ENCODE assay signal across 11 cellular contexts in the genomic region with DNA sequence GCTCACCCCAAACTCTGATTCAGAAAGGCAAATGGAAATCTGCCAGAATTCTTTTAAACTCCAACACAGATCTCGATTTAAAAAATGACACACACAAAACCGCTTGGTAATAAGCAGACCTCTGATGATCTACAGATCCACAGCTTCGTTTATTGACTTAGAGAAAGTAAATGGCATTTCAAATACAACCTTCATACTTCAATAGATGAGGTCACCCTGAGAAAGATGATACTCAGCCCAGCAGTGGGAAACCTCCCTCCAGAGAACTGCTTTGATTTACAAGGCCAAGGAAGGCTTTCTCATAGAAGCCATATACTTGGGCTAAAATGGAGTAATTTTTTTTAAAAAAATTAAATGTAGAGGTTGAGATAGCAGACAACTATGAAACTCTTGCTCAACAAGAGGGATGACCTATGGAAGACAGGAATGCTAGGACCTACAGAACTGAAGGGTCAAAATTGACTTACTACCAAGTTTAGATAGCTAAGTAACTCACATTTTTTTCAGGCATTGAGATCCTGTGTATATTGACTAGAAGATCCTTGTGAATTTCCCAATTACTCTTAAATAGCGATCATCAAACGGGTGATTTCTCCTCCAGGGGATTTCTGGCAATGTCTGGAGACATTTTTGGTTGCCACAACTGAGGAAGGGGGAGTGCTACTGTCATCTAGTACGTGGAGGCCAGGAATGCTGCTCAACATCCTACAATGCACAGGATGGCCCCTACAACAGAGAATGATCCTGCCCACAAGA.
DNase-seq lines count a peak whose midpoint lies in the region; ATAC-seq and TF ChIP-seq lines count a peak whose summit lies in the region.
"Had no signal": no experiment of that assay in that cellular context is flagged by ENCODE, and none has a peak within 500 bp of the region (broad histone marks: within the 10 kb centered on the region; RNA-seq: fewer than 3 reads in every experiment).

No MANE protein-coding gene starts in this region.

- no peaks in the 10 kb centered on the region for H3K27me3 ChIP-seq in CD4-positive, alpha-beta memory T cell (ENCODE audit: insufficient read depth, low read length)
- H3K27me3 ChIP-seq in muscle layer of duodenum (ENCODE audit: low read depth, low read length), result no peaks in the 10 kb centered on the region
- H3K27me3 ChIP-seq: adrenal gland had no signal

- H3K36me3 Mint-ChIP-seq in CD4-positive, alpha-beta memory T cell, result peaks cover 34 to 78% of the 10 kb centered on the region in 2 donors

- H3K4me1 Mint-ChIP-seq in CD4-positive, alpha-beta memory T cell, result peaks cover 81 to 100% (median 92%) of the 10 kb centered on the region in 4 donors

- peaks cover 22% of the 10 kb centered on the region for H3K36me3 ChIP-seq in CD4-positive, alpha-beta memory T cell (ENCODE audit: insufficient read depth, low read length)
- H3K36me3 ChIP-seq in muscle layer of duodenum (ENCODE audit: control insufficient read depth in 1 of 2, insufficient read depth in 2 of 2, low read length in 2 of 2), result peaks cover 2 to 12% of the 10 kb centered on the region in 2 donors
- H3K36me3 ChIP-seq: adrenal gland had no signal

- H3K27ac ChIP-seq in CD4-positive, alpha-beta memory T cell (ENCODE audit: low read depth, low read length), result no peak overlapping the region
- peak overlapping the region; percentile 31 for H3K27ac ChIP-seq in muscle layer of duodenum (ENCODE audit: low read length)
- H3K27ac ChIP-seq: adrenal gland, HL-60 had no signal

- intact Hi-C loops in CD4-positive, alpha-beta memory T cell (cut with micrococcal nuclease), result no loop called here
- intact Hi-C loops in left cardiac atrium (cut with DNase I), result no loop called here

- CTCF ChIA-PET in CD4-positive, alpha-beta memory T cell (lab: Charles Lee; ENCODE audit: partially characterized antibody), result no interaction called here

- peak overlapping the region in 4 of 8 donors; percentile 15 to 75 (median 54) for H3K4me3 Mint-ChIP-seq in CD4-positive, alpha-beta memory T cell

- no peak for TF ChIP-seq CTCF in astrocyte of the spinal cord (IDR thresholded peaks at IDR 0.05; ENCODE audit: low read depth, low read length)

- ATAC-seq in left cardiac atrium, result no peak

- peaks cover 0 to 3% (median 0%) of the 10 kb centered on the region in 8 donors for H3K9me3 Mint-ChIP-seq in CD4-positive, alpha-beta memory T cell

- DNase-seq in CD4-positive, alpha-beta memory T cell, result no peak
- DNase-seq in NCI-H146 treated with DMSO at 0.1 percent for 48 hours (lab: John Stamatoyannopoulos, UW; ENCODE audit: unreplicated experiment), result peak; percentile 23
- peak; percentile 97 for DNase-seq in astrocyte of the spinal cord (ENCODE audit: low read depth, low spot score)
- no peak for DNase-seq in left cardiac atrium
- DNase-seq in GDM1 (lab: John Stamatoyannopoulos, UW), result no peak
- no peak for DNase-seq in activated gamma-delta T cell (lab: John Stamatoyannopoulos, UW)
- DNase-seq in SIG-M5 (lab: John Stamatoyannopoulos, UW), result no peak
- DNase-seq: adrenal gland, NCI-H526 treated with DMSO at 0.1 percent for 48 hours had no signal

- H3K4me1 ChIP-seq in CD4-positive, alpha-beta memory T cell (ENCODE audit: insufficient read depth, low read length), result peaks cover 79% of the 10 kb centered on the region
- peaks cover 4 to 7% of the 10 kb centered on the region in 2 donors for H3K4me1 ChIP-seq in muscle layer of duodenum (ENCODE audit: control insufficient read depth in 1 of 2, insufficient read depth in 2 of 2, low read length in 2 of 2)

- H3K4me3 ChIP-seq in CD4-positive, alpha-beta memory T cell (ENCODE audit: low read length in 2 of 2), result no peak overlapping the region
- no peak overlapping the region for H3K4me3 ChIP-seq in astrocyte of the spinal cord (ENCODE audit: low read depth, low read length)
- H3K4me3 ChIP-seq in muscle layer of duodenum (ENCODE audit: low read depth in 1 of 2, low read length in 2 of 2), result no peak overlapping the region
- H3K4me3 ChIP-seq: adrenal gland had no signal

- H3K9me3 ChIP-seq in CD4-positive, alpha-beta memory T cell (ENCODE audit: control insufficient read depth in 1 of 2, low read length in 2 of 2), result no peaks in the 10 kb centered on the region
- no peaks in the 10 kb centered on the region for H3K9me3 ChIP-seq in muscle layer of duodenum (ENCODE audit: control insufficient read depth in 1 of 2, low read length in 2 of 2)
- H3K9me3 ChIP-seq: adrenal gland had no signal

- in situ Hi-C loops in astrocyte of the spinal cord (cut with HindIII; ENCODE audit: low sequenced_read_pairs), result no loop called here

- peak overlapping the region; percentile 23 to 99 (median 69) for H3K27ac Mint-ChIP-seq in CD4-positive, alpha-beta memory T cell

- no peaks in the 10 kb centered on the region for H3K27me3 Mint-ChIP-seq in CD4-positive, alpha-beta memory T cell

- POLR2A ChIA-PET in CD4-positive, alpha-beta memory T cell (lab: Charles Lee; ENCODE audit: partially characterized antibody), result interaction anchor here (0.8 kb wide), 1 partner anchor 1215 kb away, joined by 3 read pairs; no protein-coding TSS in a partner anchor

Comparison
In these comparisons a context has a peak if more than half of its experiments do, and no peak if none do; other contexts are left out.
1. DNase-seq: peak in NCI-H146 treated with DMSO at 0.1 percent for 48 hours (single experiment) and astrocyte of the spinal cord (single experiment); none in CD4-positive, alpha-beta memory T cell (0 of 5), left cardiac atrium (single experiment), GDM1 (single experiment), activated gamma-delta T cell (single experiment) and SIG-M5 (single experiment).